Comparison of ENCODE assay signal across 16 cellular contexts in the genomic region with DNA sequence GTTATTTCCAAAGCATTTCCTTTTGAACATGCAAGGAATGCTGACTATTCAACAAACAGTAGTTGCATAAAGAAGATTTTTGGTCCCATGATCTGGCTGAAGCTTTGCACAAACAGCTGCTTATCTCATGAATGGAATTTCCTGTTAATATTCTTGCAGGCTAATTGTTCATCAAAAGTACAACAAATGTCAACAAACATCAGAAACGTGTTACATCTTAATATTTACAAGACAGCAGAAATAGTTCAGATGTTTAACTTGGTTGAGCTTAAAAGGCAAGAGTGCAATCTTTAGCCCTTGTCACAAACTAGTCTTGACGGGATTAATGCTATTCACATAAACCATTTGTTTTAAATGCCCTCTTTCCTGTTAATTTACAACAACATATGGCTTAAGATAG. TPM values are rescaled to one million over a fixed set of nuclear protein-coding genes. Genes with fewer than 3 reads are reported as not detected.
A peak's percentile ranks its signal among the peaks of the same experiment; 100 is the strongest.
DNase-seq lines count a peak whose midpoint lies in the region; ATAC-seq, FAIRE-seq and TF ChIP-seq lines count a peak whose summit lies in the region.
"Had no signal": no experiment of that assay in that cellular context is flagged by ENCODE, and none has a peak within 500 bp of the region (broad histone marks: within the 10 kb centered on the region; RNA-seq: fewer than 3 reads in every experiment).

No MANE protein-coding gene starts in this region.

- DNase-seq in IMR-90 (peak; percentile 92), endodermal cell (no peak), HepG2 (ENCODE audit: low spot score) (peak; percentile 50), spleen (no peak), NOMO-1 treated with dmso at 0.1 percent for 144 hours (lab: John Stamatoyannopoulos, UW; ENCODE audit: unreplicated experiment) (no peak), mucosa of descending colon (no peak)
- DNase-seq: activated CD4-positive, alpha-beta T cell treated with anti-CD3 and anti-CD28 coated beads, Interleukin-2, amount 10 ng/mL, durations not matched to agents 24 days and 14 days; activated T-cell treated with anti-CD3 and anti-CD28 coated beads, Interleukin-2, amount 50 U/mL, for 72 hours; adrenal gland; CD8-positive, alpha-beta T cell; cortex of kidney; NCI-H82; stimulated activated CD4-positive, alpha-beta T cell treated with anti-CD3 and anti-CD28 coated beads, Interleukin-2, amount 100 ng/mL, for 48 hours had no signal

- in situ Hi-C loops in IMR-90 (cut with MboI; ENCODE audit: low sequenced_read_pairs) = no loop called here
- in situ Hi-C loops in HepG2 (cut with HindIII; ENCODE audit: extremely low pct_ligation_motif_present, low pct_unique_long_range_greater_than_20kb) = no loop called here

- CTCF ChIA-PET in IMR-90 (lab: Yijun Ruan, JAX) = no interaction called here
- CTCF ChIA-PET in HepG2 (lab: Yijun Ruan, JAX; ENCODE audit: low intra/inter-chr PET ratio, low total read pairs) = no interaction called here

- TF ChIP-seq POLR2A in IMR-90 (IDR thresholded peaks at IDR 0.05; ENCODE audit: low read depth, low read length) (no peak), HepG2 (IDR thresholded peaks at IDR 0.05; ENCODE audit: insufficient read depth in 1 of 2, low read depth in 2 of 2, low read length in 2 of 2) (no peak), spleen (IDR thresholded peaks at IDR 0.05) (no peak)

- H3K79me2 ChIP-seq in HepG2 (ENCODE audit: insufficient read depth, low read length) = no peaks in the 10 kb centered on the region

- no peaks in the 10 kb centered on the region for H3K27me3 ChIP-seq in IMR-90 (ENCODE audit: control insufficient read depth, insufficient read depth, low read length)
- H3K27me3 ChIP-seq in endodermal cell (ENCODE audit: control insufficient read depth, insufficient read depth, low read length, poor library complexity, severe bottlenecking) = no peaks in the 10 kb centered on the region
- no peaks in the 10 kb centered on the region for H3K27me3 ChIP-seq in HepG2 (ENCODE audit: control insufficient read depth in 1 of 2, insufficient read depth in 2 of 2, low read length in 2 of 2)
- no peaks in the 10 kb centered on the region for H3K27me3 ChIP-seq in spleen (replicated peaks in 1 of 7)
- H3K27me3 ChIP-seq: adrenal gland, tibial nerve had no signal

- H3K4me1 ChIP-seq in IMR-90 (ENCODE audit: control insufficient read depth, insufficient read depth, low read length) (peaks cover 26% of the 10 kb centered on the region), endodermal cell (ENCODE audit: control insufficient read depth, insufficient read depth, low read length) (peaks cover 8% of the 10 kb centered on the region), HepG2 (ENCODE audit: insufficient read depth, low read length) (peaks cover 22% of the 10 kb centered on the region), spleen (peaks cover 0 to 21% (median 0%) of the 10 kb centered on the region in 6 donors), mucosa of descending colon (ENCODE audit: low read depth) (no peaks in the 10 kb centered on the region)
- H3K4me1 ChIP-seq: adrenal gland had no signal

- peak in 1 of 2 experiments; percentile 54; a peak in 2 of 4 replicates for TF ChIP-seq EP300 in HepG2 (IDR thresholded peaks at IDR 0.05; ENCODE audit: low read depth in 2 of 2, low read length in 2 of 2)
- peak; percentile 81; the same call in 1 of the 2 replicates for TF ChIP-seq EP300 in HepG2 (CRISPR knock-in tag; IDR thresholded peaks at IDR 0.05; ENCODE audit: borderline replicate concordance)

- H3K79me1 ChIP-seq in IMR-90 (ENCODE audit: low read depth in 1 of 2, low read length in 2 of 2) = peaks cover 4 to 5% of the 10 kb centered on the region in 2 experiments; a peak in 3 of 4 replicates

- TF ChIP-seq RAD21 in IMR-90 (IDR thresholded peaks at IDR 0.05; ENCODE audit: low read length) = no peak
- no peak for TF ChIP-seq RAD21 in HepG2 (CRISPR knock-in tag; IDR thresholded peaks at IDR 0.05)

- TF ChIP-seq CTCF in IMR-90 (conservative IDR thresholded peaks at IDR 0.05; ENCODE audit: low read depth, low read length) (no peak), endodermal cell (conservative IDR thresholded peaks at IDR 0.05) (no peak), HepG2 (CRISPR knock-in tag; IDR thresholded peaks at IDR 0.05) (no peak), spleen (IDR thresholded peaks at IDR 0.05 in 8 of 11, conservative IDR thresholded peaks at IDR 0.05 in 3 of 11) (no peak), mucosa of descending colon (IDR thresholded peaks at IDR 0.05) (no peak)

- no peak overlapping the region for H2BK20ac ChIP-seq in IMR-90 (ENCODE audit: low read depth, low read length)

- no peaks in the 10 kb centered on the region for H3K9me3 ChIP-seq in IMR-90 (ENCODE audit: control insufficient read depth, insufficient read depth, low read length)
- no peaks in the 10 kb centered on the region for H3K9me3 ChIP-seq in endodermal cell (ENCODE audit: control insufficient read depth, low read length)
- H3K9me3 ChIP-seq in HepG2 (ENCODE audit: low read length) = no peaks in the 10 kb centered on the region
- H3K9me3 ChIP-seq in spleen = no peaks in the 10 kb centered on the region
- no peaks in the 10 kb centered on the region for H3K9me3 ChIP-seq in mucosa of descending colon
- H3K9me3 ChIP-seq: adrenal gland, tibial nerve had no signal

- no peaks in the 10 kb centered on the region for H3K36me3 ChIP-seq in IMR-90 (ENCODE audit: control insufficient read depth, insufficient read depth, low read length)
- H3K36me3 ChIP-seq in endodermal cell (ENCODE audit: control insufficient read depth, insufficient read depth, low read length) = no peaks in the 10 kb centered on the region
- no peaks in the 10 kb centered on the region for H3K36me3 ChIP-seq in HepG2 (replicated peaks in 1 of 2; ENCODE audit: control insufficient read depth in 1 of 2, insufficient read depth in 2 of 2, low read length in 2 of 2)
- H3K36me3 ChIP-seq in spleen = no peaks in the 10 kb centered on the region
- no peaks in the 10 kb centered on the region for H3K36me3 ChIP-seq in mucosa of descending colon (ENCODE audit: low read depth)
- H3K36me3 ChIP-seq: adrenal gland, tibial nerve had no signal

- FAIRE-seq in HepG2 (lab: Jason Lieb, UNC) = peak; percentile 51

- H3K9me1 ChIP-seq in IMR-90 (ENCODE audit: insufficient read depth, low read length) = peaks cover 4% of the 10 kb centered on the region; the same call in 1 of the 2 replicates

- no peaks in the 10 kb centered on the region for H3K27me3 Mint-ChIP-seq in endodermal cell (ENCODE audit: insufficient read depth)
- H3K27me3 Mint-ChIP-seq: activated CD4-positive, alpha-beta T cell treated with anti-CD3 and anti-CD28 coated beads, Interleukin-2, amount 10 ng/mL, durations not matched to agents 24 days and 14 days had no signal

- H3K23ac ChIP-seq in IMR-90 (ENCODE audit: low read depth, low read length) = no peak overlapping the region

- no CpG with 5 or more reads among the region's 2 CpGs for WGBS in IMR-90 (ENCODE audit: extremely low coverage in 2 of 2, insufficient read length in 1 of 2), 2 experiments
- 43 to 57% methylated on average over 1 to 2 of the region's 2 CpGs for WGBS in endodermal cell (ENCODE audit: insufficient coverage in 1 of 2, insufficient read length in 1 of 2), 2 experiments
- WGBS in HepG2 (ENCODE audit: low lambda C conversion rate) = 0% methylated on average over 2 of the region's 2 CpGs
- 33 to 52% (median 38%) methylated on average over 2 of the region's 2 CpGs for WGBS in spleen, 5 donors

- peak; percentile 80 for ATAC-seq in IMR-90 (ENCODE audit: low read depth)
- peak; percentile 49; the same call in 2 of the 3 replicates for ATAC-seq in HepG2
- no peak for ATAC-seq in GM19324 (IDR thresholded peaks at IDR 0.05; ENCODE audit: low FRiP score, unreplicated experiment)
- no peak for ATAC-seq in mucosa of descending colon
- ATAC-seq: activated T-cell treated with anti-CD3 and anti-CD28 coated beads, Interleukin-2, amount 50 U/mL, for 72 hours; CD8-positive, alpha-beta T cell had no signal

- H2AK5ac ChIP-seq in IMR-90 (ENCODE audit: low read depth, low read length) = no peak overlapping the region

- BruUV-seq in IMR-90 (replicated peaks; lab: Mats Ljungman, UMichigan) (no TSS peak), HepG2 (replicated peaks; lab: Mats Ljungman, UMichigan) (no TSS peak)

- no peak overlapping the region for H4K91ac ChIP-seq in IMR-90 (ENCODE audit: insufficient read depth, low read depth, low read length)

- peak overlapping the region; percentile 92 for H2BK5ac ChIP-seq in IMR-90 (ENCODE audit: low read depth, low read length, poor library complexity, severe bottlenecking)

- no peak overlapping the region; the same call in 1 of the 2 replicates for H3K4me2 ChIP-seq in IMR-90 (ENCODE audit: low read depth, low read length)
- no peak overlapping the region for H3K4me2 ChIP-seq in HepG2 (ENCODE audit: low read depth, low read length)

- no peak overlapping the region for H3K14ac ChIP-seq in IMR-90 (replicated peaks; ENCODE audit: low read depth, low read length)

- H4K5ac ChIP-seq in IMR-90 (ENCODE audit: low read depth, low read length) = no peak overlapping the region

- peaks cover 42% of the 10 kb centered on the region for H3K4me1 Mint-ChIP-seq in endodermal cell
- H3K4me1 Mint-ChIP-seq: activated CD4-positive, alpha-beta T cell treated with anti-CD3 and anti-CD28 coated beads, Interleukin-2, amount 10 ng/mL, durations not matched to agents 24 days and 14 days had no signal

- POLR2A ChIA-PET in IMR-90 (lab: Charles Lee; ENCODE audit: unreplicated experiment) (interaction anchor here (0.5 kb wide), 1 partner anchor 233 kb away, joined by 3 read pairs; a partner anchor contains a TSS), HepG2 (lab: Yijun Ruan, JAX) (no interaction called here)

- H3K4me3 ChIP-seq in IMR-90 (ENCODE audit: insufficient read depth, low read depth, low read length) = no peak overlapping the region
- H3K4me3 ChIP-seq in endodermal cell (ENCODE audit: low read length) = no peak overlapping the region
- no peak overlapping the region for H3K4me3 ChIP-seq in HepG2 (replicated peaks in 1 of 3; ENCODE audit: insufficient read depth in 1 of 3, low read depth in 2 of 3, low read length in 3 of 3)
- H3K4me3 ChIP-seq in spleen = no peak overlapping the region
- no peak overlapping the region for H3K4me3 ChIP-seq in mucosa of descending colon
- H3K4me3 ChIP-seq: adrenal gland, tibial nerve had no signal

- peak overlapping the region; percentile 56 for H3K27ac Mint-ChIP-seq in endodermal cell
- H3K27ac Mint-ChIP-seq: activated CD4-positive, alpha-beta T cell treated with anti-CD3 and anti-CD28 coated beads, Interleukin-2, amount 10 ng/mL, durations not matched to agents 24 days and 14 days; activated T-cell treated with anti-CD3 and anti-CD28 coated beads, Interleukin-2, amount 50 U/mL, for 72 hours; CD8-positive, alpha-beta T cell had no signal

- no peak overlapping the region for H3K18ac ChIP-seq in IMR-90 (ENCODE audit: low read depth, low read length)

- peak overlapping the region; percentile 91; the same call in 1 of the 2 replicates for H2BK120ac ChIP-seq in IMR-90 (ENCODE audit: low read depth, low read length)

- H3K56ac ChIP-seq in IMR-90 (ENCODE audit: extremely low read depth, insufficient read depth, low read length) = no peak overlapping the region

- no peak overlapping the region for H3K4me3 Mint-ChIP-seq in endodermal cell
- H3K4me3 Mint-ChIP-seq: activated CD4-positive, alpha-beta T cell treated with anti-CD3 and anti-CD28 coated beads, Interleukin-2, amount 10 ng/mL, durations not matched to agents 24 days and 14 days; activated T-cell treated with anti-CD3 and anti-CD28 coated beads, Interleukin-2, amount 50 U/mL, for 72 hours; CD8-positive, alpha-beta T cell had no signal

- no peak overlapping the region for H2AK9ac ChIP-seq in IMR-90 (replicated peaks; ENCODE audit: low read depth, low read length, poor library complexity)

- H3K4ac ChIP-seq in IMR-90 (ENCODE audit: low read depth, low read length) = peak overlapping the region; percentile 92; the same call in 1 of the 2 replicates

- H2BK15ac ChIP-seq in IMR-90 (ENCODE audit: low read depth, low read length) = no peak overlapping the region

- peak overlapping the region; percentile 74 to 88; a peak in 2 of 4 replicates for H4K8ac ChIP-seq in IMR-90 (ENCODE audit: low read depth in 2 of 2, low read length in 2 of 2)

- H3K27ac ChIP-seq in IMR-90 (ENCODE audit: insufficient read depth, low read length) = peak overlapping the region; percentile 89; the same call in 1 of the 2 replicates
- H3K27ac ChIP-seq in endodermal cell (ENCODE audit: low read depth, low read length) = no peak overlapping the region
- peak overlapping the region; percentile 8 for H3K27ac ChIP-seq in HepG2 (ENCODE audit: extremely low read length, insufficient read depth, low read length)
- H3K27ac ChIP-seq in spleen = peak overlapping the region in 6 of 8 donors; percentile 22 to 63 (median 47)
- H3K27ac ChIP-seq: tibial nerve had no signal

- dilution Hi-C loops in IMR-90 (cut with HindIII; ENCODE audit: low sequenced_read_pairs, unreplicated experiment) = no loop called here

- H4K20me1 ChIP-seq in IMR-90 (ENCODE audit: insufficient read depth, low read length) (no peaks in the 10 kb centered on the region), HepG2 (ENCODE audit: insufficient read depth, low read length) (no peaks in the 10 kb centered on the region)

- intact Hi-C loops in IMR-90 (cut with micrococcal nuclease) (loop anchor here (1.0 kb wide), 1 partner anchor 12 kb away; no protein-coding TSS in a partner anchor), HepG2 (cut with micrococcal nuclease; ENCODE audit: unreplicated experiment) (no loop called here), spleen (cut with DNase I; ENCODE audit: low total_unique reads) (no loop called here), mucosa of descending colon (cut with DNase I, micrococcal nuclease) (no loop called here)

- no peaks in the 10 kb centered on the region for H3K36me3 Mint-ChIP-seq in endodermal cell (ENCODE audit: low read depth)
- H3K36me3 Mint-ChIP-seq: CD8-positive, alpha-beta T cell had no signal

- no peaks in the 10 kb centered on the region for H3K9me3 Mint-ChIP-seq in endodermal cell
- H3K9me3 Mint-ChIP-seq: activated CD4-positive, alpha-beta T cell treated with anti-CD3 and anti-CD28 coated beads, Interleukin-2, amount 10 ng/mL, durations not matched to agents 24 days and 14 days; activated T-cell treated with anti-CD3 and anti-CD28 coated beads, Interleukin-2, amount 50 U/mL, for 72 hours; CD8-positive, alpha-beta T cell had no signal

- H3K9ac ChIP-seq in IMR-90 (ENCODE audit: low read depth, low read length) (no peak overlapping the region), endodermal cell (ENCODE audit: extremely low read depth, low read length, poor library complexity, severe bottlenecking) (no peak overlapping the region), HepG2 (ENCODE audit: insufficient read depth, low read depth, low read length) (no peak overlapping the region)

- H2AFZ ChIP-seq in IMR-90 (replicated peaks; ENCODE audit: low read length, poor library complexity) (no peak overlapping the region), HepG2 (ENCODE audit: low read length) (no peak overlapping the region)

RNA-seq across cellular contexts. Expression of a gene that starts 47.9 kb away (rescaled TPM):
- total RNA-seq in IMR-90 (2012; rRNA removed) = 39.6 and 70.5 TPM in 2 replicates
- polyA plus RNA-seq in IMR-90 (2012; rRNA removed) = 103 and 121 TPM in 2 replicates
- polyA plus RNA-seq in IMR-90 (2012; cell fraction: cytosol; rRNA removed) = 112 and 166 TPM in 2 replicates
- polyA plus RNA-seq in IMR-90 (2012; cell fraction: nucleus; rRNA removed; ENCODE audit: low replicate concordance) = 48.2 and 69.4 TPM in 2 replicates
- total RNA-seq in endodermal cell = 10 to 100 TPM; 60.3 to 63.0 TPM
- polyA plus RNA-seq in endodermal cell (2013, experiment 1 of 2) = 230 TPM
- 203 TPM for polyA plus RNA-seq in endodermal cell (2013, experiment 2 of 2)
- not detected in 2 replicates for total RNA-seq in HepG2 (2016; rRNA removed; fragmentation: Illumina TruSeq; extraction: Trizol)
- not detected in 2 replicates for total RNA-seq in HepG2 (2016; cell fraction: cytosol; rRNA removed; fragmentation: Illumina TruSeq; extraction: Trizol; ENCODE audit: low read depth)
- total RNA-seq in HepG2 (2016; cell fraction: insoluble cytoplasmic fraction; rRNA removed; fragmentation: Illumina TruSeq; extraction: Trizol) = not detected in 2 replicates
- total RNA-seq in HepG2 (2016; cell fraction: membrane; rRNA removed; fragmentation: Illumina TruSeq; extraction: Trizol) = not detected in 2 replicates
- not detected in 2 replicates for total RNA-seq in HepG2 (2016; cell fraction: nucleus; rRNA removed; fragmentation: Illumina TruSeq; extraction: Trizol)
- 0.04 TPM in 1 of 2 replicates, not detected in the other for polyA plus RNA-seq in HepG2 (2011; rRNA removed)
- polyA plus RNA-seq in HepG2 (2011; cell fraction: cytosol; rRNA removed) = 0.04 and 0.05 TPM in 2 replicates
- polyA plus RNA-seq in HepG2 (2011; cell fraction: nucleus; rRNA removed) = not detected in 2 replicates
- polyA plus RNA-seq in HepG2 (2012) = not detected in 2 replicates
- not detected in 2 replicates for polyA plus RNA-seq in HepG2 (2016; cell fraction: cytosol; fragmentation: Illumina TruSeq; extraction: Trizol; ENCODE audit: low read depth)
- polyA plus RNA-seq in HepG2 (2016; cell fraction: insoluble cytoplasmic fraction; fragmentation: Illumina TruSeq; extraction: Trizol; ENCODE audit: low read depth) = not detected in 2 replicates
- not detected in 2 replicates for polyA plus RNA-seq in HepG2 (2016; cell fraction: membrane; fragmentation: Illumina TruSeq; extraction: Trizol; ENCODE audit: low read depth)
- polyA plus RNA-seq in HepG2 (2016; cell fraction: nucleus; fragmentation: Illumina TruSeq; extraction: Trizol; ENCODE audit: insufficient read depth, low read depth) = not detected in 2 replicates
- polyA minus RNA-seq in HepG2 (2011; rRNA and poly(A)+ RNA removed; ENCODE audit: low replicate concordance) = 101 TPM in 1 of 2 replicates, not detected in the other
- 1.3 and 3.1 TPM in 2 replicates for polyA minus RNA-seq in HepG2 (2011; cell fraction: cytosol; rRNA and poly(A)+ RNA removed)
- 1.1 and 1.8 TPM in 2 replicates for polyA minus RNA-seq in HepG2 (2011; cell fraction: nucleus; rRNA and poly(A)+ RNA removed)
- 100 to 1,000 TPM in 5 of 7 donors, 10 to 100 TPM in 2; 81.8 to 168 (median 114) TPM for total RNA-seq in spleen
- 10 to 100 TPM; 44.5 to 64.9 (median 51.1) TPM for polyA plus RNA-seq in spleen
- total RNA-seq in mucosa of descending colon = 10 to 100 TPM in 1 of 3 donors, 1 to 10 TPM in 2; 3.6 to 10.6 (median 8.6) TPM
- total RNA-seq: T-helper 2 cell treated with Interferon-gamma antibody and Interleukin-4, amounts not matched to agents 100 ng/mL and 5 ng/mL, for 36 hours had no signal

Comparison
In these comparisons a context has a peak if more than half of its experiments do, and no peak if none do; other contexts are left out.
1. ATAC-seq: peak in IMR-90 (single experiment) and HepG2 (single experiment); none in GM19324 (single experiment) and mucosa of descending colon (single experiment).
2. DNase-seq: peak in IMR-90 (single experiment) and HepG2 (single experiment); none in endodermal cell (single experiment), spleen (single experiment), NOMO-1 treated with dmso at 0.1 percent for 144 hours (single experiment) and mucosa of descending colon (0 of 3).